ENCODE assay signal across 8 cellular contexts in genomic region chr17:15341385-15341849, GRCh38. TPM values are rescaled to one million over a fixed set of nuclear protein-coding genes. Genes with fewer than 3 reads are reported as not detected.
DNase-seq lines count a peak whose midpoint lies in the region; ATAC-seq lines count a peak whose summit lies in the region.

Gene TEKT3, minus strand, starts transcription at chr17:15341597. Its CDS starts 10,012 bp downstream, at chr17:15331585.

- H3K27me3 ChIP-seq in iPS-20b (ENCODE audit: insufficient read depth, low read length) = peaks cover 32% of the 10 kb centered on the region

- peaks cover 4% of the 10 kb centered on the region; the same call in 1 of the 2 replicates for H3K4me1 ChIP-seq in iPS-20b (ENCODE audit: insufficient read depth, low read length)

- H3K36me3 ChIP-seq in iPS-20b (ENCODE audit: insufficient read depth, low read depth, low read length) = no peaks in the 10 kb centered on the region

- H3K4me3 ChIP-seq in iPS-20b (ENCODE audit: low read length) = peak within 1 kb of the TSS; percentile 94

- intact Hi-C loops in sciatic nerve (cut with DNase I) = no loop called here

- 0 out of 2 replicates have a peak, but pooled peaks cover 5% of the 10 kb centered on the region for H3K9me3 ChIP-seq in iPS-20b (ENCODE audit: insufficient read depth, low read depth, low read length)

- H3K9ac ChIP-seq in iPS-20b (ENCODE audit: low read depth, low read length) = peak within 1 kb of the TSS; percentile 65; the same call in 1 of the 2 replicates

- DNase-seq in G401 (ENCODE audit: low spot score) = peak; percentile 42
- DNase-seq in NCI-H345 (lab: John Stamatoyannopoulos, UW) = peak; percentile 37
- peak; percentile 68 for DNase-seq in cerebellum (ENCODE audit: low spot score)
- DNase-seq in sciatic nerve (ENCODE audit: low spot score) = peak; percentile 93
- DNase-seq in SHP77 (lab: John Stamatoyannopoulos, UW) = no peak
- DNase-seq in SIG-M5 treated with dmso at 0.1 percent for 504 hours (lab: John Stamatoyannopoulos, UW; ENCODE audit: unreplicated experiment) = no peak

- ATAC-seq in sciatic nerve (peak; percentile 100), GM21390 (IDR thresholded peaks at IDR 0.05; ENCODE audit: unreplicated experiment) (no peak)

- H3K27ac ChIP-seq in iPS-20b (ENCODE audit: low read length) = no peak within 1 kb of the TSS

- in situ Hi-C loops in G401 (cut with HindIII; ENCODE audit: low sequenced_read_pairs) = no loop called here

RNA-seq across cellular contexts. Expression of gene TEKT3, which starts in this region (rescaled TPM):
- total RNA-seq in G401 (2014; rRNA removed; shearing (Covaris generic)) = not detected in 2 replicates
- 0.82 TPM for total RNA-seq in cerebellum
- total RNA-seq in sciatic nerve = 3.5 TPM

Comparison
In these comparisons a context has a peak if more than half of its experiments do, and no peak if none do; other contexts are left out.
1. Peak in DNase-seq in G401; RNA of the gene not detected or under 1 TPM.
2. Peak in DNase-seq in cerebellum; RNA of the gene not detected or under 1 TPM.
3. DNase-seq: peak in NCI-H345 (single experiment) and sciatic nerve (single experiment); none in SHP77 (0 of 2) and SIG-M5 treated with dmso at 0.1 percent for 504 hours (single experiment).